8 cellular contexts compared by ENCODE assay signal in the genomic region with DNA sequence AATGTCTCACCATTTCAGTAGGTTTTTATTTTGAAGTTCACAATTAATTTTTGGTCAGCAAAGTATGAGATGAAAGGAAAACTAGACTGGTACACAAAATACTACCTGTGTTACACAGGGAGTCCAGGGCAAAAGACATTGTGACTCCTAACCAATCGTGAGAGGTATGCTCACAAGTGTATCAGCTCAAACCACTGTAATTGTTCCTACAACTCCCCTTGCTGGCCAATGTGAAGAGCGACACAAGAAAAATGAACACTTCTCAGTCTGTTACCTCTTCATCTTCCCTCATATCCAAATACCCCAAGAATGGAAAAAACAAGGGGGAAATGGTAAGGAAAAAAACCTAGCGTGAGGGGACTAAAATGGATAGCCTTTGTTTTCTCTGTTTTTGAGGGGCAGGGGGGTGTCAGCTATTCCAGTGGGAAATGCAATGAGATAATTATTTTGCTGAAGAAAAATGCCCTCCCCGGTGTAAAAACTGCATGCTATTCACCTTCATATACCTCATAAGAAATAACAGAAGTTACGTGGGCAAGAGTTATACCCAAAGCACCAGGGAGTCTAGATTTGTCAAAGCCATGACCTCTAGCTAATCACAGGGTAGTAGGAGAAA. TPM values are rescaled to one million over a fixed set of nuclear protein-coding genes. Genes with fewer than 3 reads are reported as not detected.
DNase-seq lines count a peak whose midpoint lies in the region; ATAC-seq and TF ChIP-seq lines count a peak whose summit lies in the region.

No MANE protein-coding gene starts in this region.

- H3K27ac ChIP-seq in Karpas-422 (ENCODE audit: low read length), result no peak overlapping the region
- H3K27ac ChIP-seq in RWPE1, result no peak overlapping the region

- peak; percentile 69 for ATAC-seq in GM21723 (IDR thresholded peaks at IDR 0.05; ENCODE audit: unreplicated experiment)
- peak; percentile 28 to 40 for ATAC-seq in stimulated activated naive B cell treated with anti-CD40 and anti-IgM and Interleukin-4, amounts not matched to agents 10 μg/mL and 1 μg/mL and 100 μg/mL, for 72 hours (replicated peaks)
- no peak for ATAC-seq in HG02970 (IDR thresholded peaks at IDR 0.05; ENCODE audit: low FRiP score, unreplicated experiment)

- no peak overlapping the region for H3K4me3 Mint-ChIP-seq in stimulated activated naive B cell treated with anti-CD40 and anti-IgM and Interleukin-4, amounts not matched to agents 10 μg/mL and 1 μg/mL and 100 μg/mL, for 72 hours

- no peaks in the 10 kb centered on the region for H3K27me3 ChIP-seq in Karpas-422 (ENCODE audit: low read length)

- H2AFZ ChIP-seq in Karpas-422 (ENCODE audit: low read length), result no peak overlapping the region

- peaks cover 7 to 12% of the 10 kb centered on the region in 2 donors for H3K4me1 Mint-ChIP-seq in stimulated activated naive B cell treated with anti-CD40 and anti-IgM and Interleukin-4, amounts not matched to agents 10 μg/mL and 1 μg/mL and 100 μg/mL, for 72 hours

- H3K4me3 ChIP-seq in Karpas-422 (ENCODE audit: low read length) (no peak overlapping the region), foreskin fibroblast (ENCODE audit: low read depth in 1 of 2, low read length in 2 of 2) (no peak overlapping the region)

- no peaks in the 10 kb centered on the region for H3K79me2 ChIP-seq in Karpas-422 (ENCODE audit: low read length)

- CTCF ChIA-PET in RWPE1 (lab: Yijun Ruan, JAX), result interaction anchor here (0.5 to 1.2 kb wide), 8 partner anchors 77 to 1224 kb away, joined by 3 to 5 read pairs (median 3); no protein-coding TSS in a partner anchor

- H4K20me1 ChIP-seq in Karpas-422 (ENCODE audit: insufficient read depth, low read depth, low read length), result no peaks in the 10 kb centered on the region

- no peak overlapping the region for H3K9ac ChIP-seq in Karpas-422 (ENCODE audit: low read length)

- no peaks in the 10 kb centered on the region for H3K9me3 Mint-ChIP-seq in stimulated activated naive B cell treated with anti-CD40 and anti-IgM and Interleukin-4, amounts not matched to agents 10 μg/mL and 1 μg/mL and 100 μg/mL, for 72 hours

- no peaks in the 10 kb centered on the region for H3K4me1 ChIP-seq in Karpas-422 (ENCODE audit: low read length)

- H3K4me2 ChIP-seq in Karpas-422 (ENCODE audit: low read depth, low read length, poor library complexity, severe bottlenecking), result no peak overlapping the region

- no peaks in the 10 kb centered on the region for H3K27me3 Mint-ChIP-seq in stimulated activated naive B cell treated with anti-CD40 and anti-IgM and Interleukin-4, amounts not matched to agents 10 μg/mL and 1 μg/mL and 100 μg/mL, for 72 hours

- H3K9me2 ChIP-seq in Karpas-422 (replicated peaks; ENCODE audit: insufficient read depth, low read length), result no peaks in the 10 kb centered on the region

- no peaks in the 10 kb centered on the region for H3K9me3 ChIP-seq in Karpas-422 (ENCODE audit: low read length)

- H3K36me3 ChIP-seq in Karpas-422 (ENCODE audit: insufficient read depth, low read length), result no peaks in the 10 kb centered on the region

- H3K27ac Mint-ChIP-seq in stimulated activated naive B cell treated with anti-CD40 and anti-IgM and Interleukin-4, amounts not matched to agents 10 μg/mL and 1 μg/mL and 100 μg/mL, for 72 hours, result no peak overlapping the region

- DNase-seq in DMS 273 (lab: John Stamatoyannopoulos, UW; ENCODE audit: unreplicated experiment) (peak; percentile 48), DMS 273 treated with DMSO at 0.1 percent for 48 hours (lab: John Stamatoyannopoulos, UW) (no peak), Karpas-422 (peak; percentile 61), RWPE1 (ENCODE audit: low spot score) (peak; percentile 63), foreskin fibroblast (peak; percentile 3 to 23)
- DNase-seq in stimulated activated naive B cell treated with anti-CD40 and anti-IgM and Interleukin-4, amounts not matched to agents 10 μg/mL and 1 μg/mL and 100 μg/mL, for 72 hours, result no peak

- POLR2A ChIA-PET in RWPE1 (lab: Yijun Ruan, JAX; ENCODE audit: low non-redundant PET), result interaction anchor here (0.6 kb wide), 1 partner anchor 157 kb away, joined by 4 read pairs; no protein-coding TSS in a partner anchor

- TF ChIP-seq CTCF in RWPE1 (conservative IDR thresholded peaks at IDR 0.05; ENCODE audit: low read depth) (peak; percentile 51), foreskin fibroblast (IDR thresholded peaks at IDR 0.05; ENCODE audit: low read depth, low read length) (peak; percentile 57)

- H3K36me3 Mint-ChIP-seq in stimulated activated naive B cell treated with anti-CD40 and anti-IgM and Interleukin-4, amounts not matched to agents 10 μg/mL and 1 μg/mL and 100 μg/mL, for 72 hours, result no peaks in the 10 kb centered on the region

RNA-seq across cellular contexts. Expression of a gene that starts 30.6 kb away (rescaled TPM):
- total RNA-seq in Karpas-422 (2014; rRNA removed; shearing (Covaris generic); ENCODE audit: low replicate concordance), result not detected in 2 replicates

Comparison
In these comparisons a context has a peak if more than half of its experiments do, and no peak if none do; other contexts are left out.
1. DNase-seq: peak in DMS 273 (single experiment), Karpas-422 (single experiment), RWPE1 (single experiment) and foreskin fibroblast (2 of 2); none in DMS 273 treated with DMSO at 0.1 percent for 48 hours (single experiment) and stimulated activated naive B cell treated with anti-CD40 and anti-IgM and Interleukin-4, amounts not matched to agents 10 μg/mL and 1 μg/mL and 100 μg/mL, for 72 hours (single experiment).